9 cellular contexts compared by ENCODE assay signal in the genomic region with DNA sequence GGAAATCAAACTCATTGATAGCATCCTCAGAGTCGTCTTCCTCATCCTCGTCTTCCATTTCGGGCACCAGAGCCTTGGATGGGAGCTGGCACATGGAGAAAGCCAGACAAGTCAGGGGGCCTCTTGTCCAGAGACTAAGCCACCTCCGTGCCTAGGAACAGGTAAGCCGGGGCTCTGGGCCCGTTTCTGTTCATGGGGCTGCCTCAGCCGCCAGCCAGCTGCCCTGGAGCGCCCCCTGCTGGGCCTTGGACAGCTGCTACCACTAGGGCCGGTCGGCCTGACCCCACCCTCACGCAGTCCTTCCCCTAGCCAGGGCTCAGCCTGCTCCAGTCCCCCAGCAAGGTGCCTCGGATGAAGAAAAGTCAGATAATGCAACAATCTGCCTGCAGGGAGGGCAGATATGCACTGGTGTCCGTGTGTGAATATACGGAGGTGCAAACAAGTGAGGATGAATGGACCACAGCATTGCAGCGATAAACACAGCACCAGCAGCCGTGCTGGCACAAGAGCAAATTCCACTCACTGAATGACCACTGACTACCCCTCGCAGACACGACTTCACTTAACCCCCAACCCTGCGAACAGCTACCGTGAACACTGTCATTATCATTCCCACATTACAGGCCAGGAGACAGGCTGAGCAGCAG. TPM values are rescaled to one million over a fixed set of nuclear protein-coding genes. Genes with fewer than 3 reads are reported as not detected.
DNase-seq lines count a peak whose midpoint lies in the region; ATAC-seq and TF ChIP-seq lines count a peak whose summit lies in the region.
"Had no signal": no experiment of that assay in that cellular context is flagged by ENCODE, and none has a peak within 500 bp of the region (broad histone marks: within the 10 kb centered on the region; RNA-seq: fewer than 3 reads in every experiment).

No MANE protein-coding gene starts in this region.

- no peaks in the 10 kb centered on the region for H3K27me3 Mint-ChIP-seq in activated naive CD4-positive, alpha-beta T cell treated with anti-CD3 and anti-CD28 coated beads for 36 hours (ENCODE audit: low read depth)

- intact Hi-C loops in activated naive CD4-positive, alpha-beta T cell treated with anti-CD3 and anti-CD28 coated beads for 36 hours (cut with micrococcal nuclease), result loop anchor here (1.0 to 2.0 kb wide), 3 partner anchors 25 to 112 kb away; no protein-coding TSS in a partner anchor
- intact Hi-C loops in Right ventricle myocardium inferior (cut with DNase I), result loop anchor here (1.0 kb wide), 1 partner anchor 24 kb away; no protein-coding TSS in a partner anchor

- no peaks in the 10 kb centered on the region for H3K9me3 Mint-ChIP-seq in activated naive CD4-positive, alpha-beta T cell treated with anti-CD3 and anti-CD28 coated beads for 36 hours

- no peaks in the 10 kb centered on the region for H3K9me3 ChIP-seq in SJCRH30 (replicated peaks)

- H3K27me3 ChIP-seq in H7 (ENCODE audit: control insufficient read depth, insufficient read depth, low read length) (no peaks in the 10 kb centered on the region), SJCRH30 (no peaks in the 10 kb centered on the region)

- H3K4me1 Mint-ChIP-seq in activated naive CD4-positive, alpha-beta T cell treated with anti-CD3 and anti-CD28 coated beads for 36 hours (ENCODE audit: low read depth), result peaks cover 14% of the 10 kb centered on the region

- H3K4me3 Mint-ChIP-seq in activated naive CD4-positive, alpha-beta T cell treated with anti-CD3 and anti-CD28 coated beads for 36 hours, result no peak overlapping the region

- no peak overlapping the region for H3K27ac ChIP-seq in SJCRH30

- CTCF ChIA-PET in activated naive CD4-positive, alpha-beta T cell treated with anti-CD3 and anti-CD28 coated beads for 36 hours (lab: Charles Lee), result interaction anchor here (0.5 to 6.0 kb wide), 22 partner anchors 8 to 201 kb away, joined by 3 to 81 read pairs (median 4); no protein-coding TSS in a partner anchor

- peak; percentile 62 for ATAC-seq in Right ventricle myocardium inferior
- no peak for ATAC-seq in HG02870 (IDR thresholded peaks at IDR 0.05; ENCODE audit: unreplicated experiment)
- no peak for ATAC-seq in HG03025 (IDR thresholded peaks at IDR 0.05; ENCODE audit: low FRiP score, unreplicated experiment)

- H3K4me1 ChIP-seq in SJCRH30, result no peaks in the 10 kb centered on the region

- H3K36me3 ChIP-seq in H7 (replicated peaks; ENCODE audit: control insufficient read depth, insufficient read depth, low read length), result peaks cover 67% of the 10 kb centered on the region
- peaks cover 62% of the 10 kb centered on the region for H3K36me3 ChIP-seq in SJCRH30

- DNase-seq in AG09309 (ENCODE audit: low read depth) (no peak), H7 (peak; percentile 98), SJCRH30 (peak; percentile 38 to 56), Right ventricle myocardium inferior (ENCODE audit: missing footprints) (peak; percentile 93), retina (peak; percentile 64)
- DNase-seq in activated naive CD4-positive, alpha-beta T cell treated with anti-CD3 and anti-CD28 coated beads for 36 hours, result peak; percentile 82

- TF ChIP-seq CTCF in AG09309 (IDR thresholded peaks at IDR 0.05; ENCODE audit: control insufficient read depth, insufficient read depth, low read depth, low read length, missing control alignments), result peak; percentile 93

- peaks cover 39% of the 10 kb centered on the region for H3K36me3 Mint-ChIP-seq in activated naive CD4-positive, alpha-beta T cell treated with anti-CD3 and anti-CD28 coated beads for 36 hours (ENCODE audit: low read depth)

- H3K27ac Mint-ChIP-seq in activated naive CD4-positive, alpha-beta T cell treated with anti-CD3 and anti-CD28 coated beads for 36 hours, result no peak overlapping the region

- H3K4me3 ChIP-seq in AG09309 (ENCODE audit: control insufficient read depth, low read depth, low read length) (no peak overlapping the region), H7 (ENCODE audit: insufficient read depth, low read depth, low read length) (no peak overlapping the region), SJCRH30 (no peak overlapping the region)
- H3K4me3 ChIP-seq: skin epidermis had no signal

RNA-seq across cellular contexts. Expression of a gene that starts 11.9 kb away (rescaled TPM):
- total RNA-seq in H7 (2014; rRNA removed; shearing (Covaris generic)), result 29.4 and 29.5 TPM in 2 replicates
- total RNA-seq in SJCRH30 (2014; rRNA removed; shearing (Covaris generic)), result 7.7 and 7.8 TPM in 2 replicates
- 10 to 100 TPM; 62.2 to 62.3 TPM for total RNA-seq in activated naive CD4-positive, alpha-beta T cell treated with anti-CD3 and anti-CD28 coated beads for 36 hours
- 9.6 TPM for total RNA-seq in Right ventricle myocardium inferior

RNA-seq across cellular contexts. Expression of a gene that starts 17.0 kb away (rescaled TPM):
- 15.8 and 22.4 TPM in 2 replicates for total RNA-seq in H7 (2014; rRNA removed; shearing (Covaris generic))
- 15.6 and 17.8 TPM in 2 replicates for total RNA-seq in SJCRH30 (2014; rRNA removed; shearing (Covaris generic))
- 1 to 10 TPM; 8.8 to 9.0 TPM for total RNA-seq in activated naive CD4-positive, alpha-beta T cell treated with anti-CD3 and anti-CD28 coated beads for 36 hours
- 16.2 TPM for total RNA-seq in Right ventricle myocardium inferior

RNA-seq across cellular contexts. Expression of a gene that starts 17.4 kb away (rescaled TPM):
- 169 and 188 TPM in 2 replicates for total RNA-seq in H7 (2014; rRNA removed; shearing (Covaris generic))
- total RNA-seq in SJCRH30 (2014; rRNA removed; shearing (Covaris generic)), result 75.3 and 80.6 TPM in 2 replicates
- total RNA-seq in activated naive CD4-positive, alpha-beta T cell treated with anti-CD3 and anti-CD28 coated beads for 36 hours, result 10 to 100 TPM; 59.2 to 63.2 TPM
- 51.4 TPM for total RNA-seq in Right ventricle myocardium inferior

RNA-seq across cellular contexts. Expression of a gene that starts 59.6 kb away (rescaled TPM):
- 156 and 203 TPM in 2 replicates for total RNA-seq in H7 (2014; rRNA removed; shearing (Covaris generic))
- total RNA-seq in SJCRH30 (2014; rRNA removed; shearing (Covaris generic)), result 66.3 and 71.6 TPM in 2 replicates
- total RNA-seq in activated naive CD4-positive, alpha-beta T cell treated with anti-CD3 and anti-CD28 coated beads for 36 hours, result 100 to 1,000 TPM; 139 TPM
- total RNA-seq in Right ventricle myocardium inferior, result 10.1 TPM
